ENCODE assay signal across 13 cellular contexts in genomic region chr6:74249658-74250057, GRCh38.
DNase-seq lines count a peak whose midpoint lies in the region; ATAC-seq, FAIRE-seq and TF ChIP-seq lines count a peak whose summit lies in the region.
"Had no signal": no experiment of that assay in that cellular context is flagged by ENCODE, and none has a peak within 500 bp of the region (broad histone marks: within the 10 kb centered on the region; RNA-seq: fewer than 3 reads in every experiment).

No MANE protein-coding gene starts in this region.

- H3K9me3 ChIP-seq in aorta (ENCODE audit: control insufficient read depth, low read length), result no peaks in the 10 kb centered on the region
- H3K9me3 ChIP-seq: BLaER1, vagina had no signal

- no peak overlapping the region for H3K27ac ChIP-seq in aorta (ENCODE audit: low read depth in 1 of 2, low read length in 2 of 2)
- H3K27ac ChIP-seq: BLaER1, vagina had no signal

- intact Hi-C loops in aorta (cut with DNase I), result no loop called here

- 70 to 72% methylated on average over 2 of the region's 2 CpGs for WGBS in aorta, 2 donors

- no peak for TF ChIP-seq CTCF in AG09319 (IDR thresholded peaks at IDR 0.05; ENCODE audit: low read depth, low read length)

- H3K4me3 ChIP-seq in aorta (ENCODE audit: low read length in 2 of 2), result no peak overlapping the region
- H3K4me3 ChIP-seq: BLaER1, K562, vagina had no signal

- no peaks in the 10 kb centered on the region for H3K27me3 ChIP-seq in aorta (ENCODE audit: control insufficient read depth in 1 of 2, insufficient read depth in 2 of 2, low read length in 1 of 2)
- H3K27me3 ChIP-seq: BLaER1, vagina had no signal

- no peak for FAIRE-seq in RCC 7860 (lab: Jason Lieb, UNC)
- FAIRE-seq: K562 had no signal

- no peaks in the 10 kb centered on the region for H3K4me1 ChIP-seq in aorta (ENCODE audit: control insufficient read depth in 1 of 2, insufficient read depth in 2 of 2, low read length in 2 of 2)
- H3K4me1 ChIP-seq: BLaER1, vagina had no signal

- H3K36me3 ChIP-seq in aorta (ENCODE audit: control insufficient read depth in 1 of 2, insufficient read depth in 2 of 2, low read length in 1 of 2), result no peaks in the 10 kb centered on the region
- H3K36me3 ChIP-seq: BLaER1, vagina had no signal

- DNase-seq in AG09319 (ENCODE audit: extremely low read depth, low read depth) (peak; percentile 62), dermis blood vessel endothelial cell (peak; percentile 35), RCC 7860 (ENCODE audit: low spot score) (no peak), aorta (no peak), NCI-H146 (lab: John Stamatoyannopoulos, UW) (no peak), dedifferentiated amniotic fluid mesenchymal stem cell (ENCODE audit: extremely low spot score) (no peak)
- DNase-seq: activated CD8-positive, alpha-beta memory T cell treated with anti-CD3 and anti-CD28 coated beads for 24 hours; H7 had no signal

- ATAC-seq in GM19468 (IDR thresholded peaks at IDR 0.05; ENCODE audit: extremely low read depth, unreplicated experiment) (peak; percentile 58), HG03432 (IDR thresholded peaks at IDR 0.05; ENCODE audit: unreplicated experiment) (peak; percentile 82), aorta (ENCODE audit: low FRiP score) (no peak)
- ATAC-seq: K562 had no signal

Comparison
In these comparisons a context has a peak if more than half of its experiments do, and no peak if none do; other contexts are left out.
1. DNase-seq: peak in AG09319 (single experiment) and dermis blood vessel endothelial cell (single experiment); none in RCC 7860 (single experiment), aorta (0 of 2), NCI-H146 (single experiment) and dedifferentiated amniotic fluid mesenchymal stem cell (single experiment).